Comparison of ENCODE assay signal across 8 cellular contexts in genomic region chr19:57240311-57241090, GRCh38. TPM values are rescaled to one million over a fixed set of nuclear protein-coding genes. Genes with fewer than 3 reads are reported as not detected.
A peak's percentile ranks its signal among the peaks of the same experiment; 100 is the strongest.
DNase-seq lines count a peak whose midpoint lies in the region; ATAC-seq, FAIRE-seq and TF ChIP-seq lines count a peak whose summit lies in the region.

Gene ZNF805 (plus strand): TSS chr19:57240632. CDS start chr19:57240892, 260 bp downstream.

- H3K9me3 ChIP-seq in keratinocyte (ENCODE audit: control insufficient read depth, low read depth, low read length), result no peaks in the 10 kb centered on the region

- H3K79me2 ChIP-seq in keratinocyte (ENCODE audit: control insufficient read depth, insufficient read depth, low read length), result peaks cover 34% of the 10 kb centered on the region

- H3K4me1 ChIP-seq in keratinocyte (ENCODE audit: control insufficient read depth, extremely low read depth, insufficient read depth, low read length), result peaks cover 10% of the 10 kb centered on the region

- peaks cover 4 to 8% of the 10 kb centered on the region in 2 experiments for H3K36me3 ChIP-seq in keratinocyte (ENCODE audit: control insufficient read depth in 2 of 2, extremely low read depth in 1 of 2, insufficient read depth in 2 of 2, low read length in 2 of 2)

- peak within 1 kb of the TSS; percentile 99 for H2AFZ ChIP-seq in keratinocyte (ENCODE audit: control insufficient read depth, low read length)

- H3K4me3 ChIP-seq in keratinocyte (ENCODE audit: control insufficient read depth in 2 of 3, extremely low read depth in 1 of 3, insufficient read depth in 2 of 3, low read depth in 1 of 3, low read length in 3 of 3), result peak within 1 kb of the TSS; percentile 90 to 98 (median 96)

- dilution Hi-C loops in keratinocyte (cut with MboI; ENCODE audit: extremely low pct_ligation_motif_present, low sequenced_read_pairs), result no loop called here

- peak; percentile 82 for FAIRE-seq in keratinocyte (lab: Jason Lieb, UNC)

- DNase-seq in Ammon's horn (ENCODE audit: low spot score), result peak; percentile 96
- DNase-seq in NCI-H460 (ENCODE audit: extremely low read depth, low read depth), result peak; percentile 83
- DNase-seq in activated CD4-positive, alpha-beta T cell treated with anti-CD3 and anti-CD28 coated beads for 1 hour, result peak; percentile 93
- peak; percentile 98 for DNase-seq in cerebellum (ENCODE audit: low spot score)
- peak; percentile 48 for DNase-seq in keratinocyte (ENCODE audit: low read depth, low spot score)
- DNase-seq in stimulated activated CD4-positive, alpha-beta T cell treated with anti-CD3 and anti-CD28 coated beads, Interleukin-12 subunit alpha, Interleukin-12 subunit beta, amount 100 ng/mL, for 48 hours (ENCODE audit: low read depth in 2 of 3, low spot score in 1 of 3), result peak; percentile 89 to 91 (median 90)

- H3K27ac ChIP-seq in keratinocyte (ENCODE audit: control insufficient read depth, insufficient read depth, low read length), result peak within 1 kb of the TSS; percentile 95

- H3K4me2 ChIP-seq in keratinocyte (ENCODE audit: control insufficient read depth, extremely low read depth, insufficient read depth, low read depth, low read length), result peak within 1 kb of the TSS; percentile 99

- H4K20me1 ChIP-seq in keratinocyte (ENCODE audit: control insufficient read depth, extremely low read depth, insufficient read depth, low read length), result no peaks in the 10 kb centered on the region

- peak; percentile 75 for TF ChIP-seq POLR2A in GM19099 (IDR thresholded peaks at IDR 0.05; ENCODE audit: extremely low read depth, insufficient read length, low read depth)

- ATAC-seq in HG03378 (IDR thresholded peaks at IDR 0.05; ENCODE audit: unreplicated experiment), result peak; percentile 78

- H3K27me3 ChIP-seq in keratinocyte (ENCODE audit: control insufficient read depth, extremely low read depth, insufficient read depth, low read length), result no peaks in the 10 kb centered on the region

- no peaks in the 10 kb centered on the region for H3K9me1 ChIP-seq in keratinocyte (ENCODE audit: control insufficient read depth, extremely low read depth, insufficient read depth, low read length)

- peak within 1 kb of the TSS; percentile 98 for H3K9ac ChIP-seq in keratinocyte (ENCODE audit: control insufficient read depth, extremely low read depth, insufficient read depth, low read length)

- peak in 1 of 3 experiments; percentile 7 for TF ChIP-seq CTCF in keratinocyte (optimal IDR thresholded peaks at IDR 0.05 in 1 of 3, IDR thresholded peaks at IDR 0.05 in 1 of 3, conservative IDR thresholded peaks at IDR 0.05 in 1 of 3; ENCODE audit: extremely low read depth in 1 of 3, insufficient read depth in 2 of 3, low read length in 3 of 3)

RNA-seq across cellular contexts. Expression of gene ZNF805, which starts in this region (rescaled TPM):
- total RNA-seq in NCI-H460 (2014; rRNA removed; shearing (Covaris generic)), result 10.0 and 10.1 TPM in 2 replicates
- polyA plus RNA-seq in NCI-H460 (2014; cell fraction: nucleus; rRNA removed), result 1.4 and 2.4 TPM in 2 replicates
- 35.5 TPM for total RNA-seq in cerebellum
- polyA plus RNA-seq in keratinocyte, result 3.2 to 5.8 TPM (median 4.3 TPM) in 3 replicates
- polyA plus RNA-seq in keratinocyte (2011; ENCODE audit: low read depth), result 0.47 TPM
- 1.3 and 2.2 TPM in 2 replicates for polyA plus RNA-seq in keratinocyte (2011; cell fraction: cytosol; rRNA removed)
- polyA plus RNA-seq in keratinocyte (2011; cell fraction: nucleus; rRNA removed), result 6.0 and 6.9 TPM in 2 replicates
- polyA plus RNA-seq in keratinocyte (2012; ENCODE audit: low replicate concordance), result 2.0 and 4.3 TPM in 2 replicates
- polyA minus RNA-seq in keratinocyte, result 18.2 to 27.9 TPM (median 24.4 TPM) in 3 replicates
- polyA minus RNA-seq in keratinocyte (2011; cell fraction: cytosol; rRNA and poly(A)+ RNA removed), result 14.0 TPM
- 20.4 and 35.3 TPM in 2 replicates for polyA minus RNA-seq in keratinocyte (2011; cell fraction: nucleus; rRNA and poly(A)+ RNA removed)

Comparison
In these comparisons a context has a peak if more than half of its experiments do, and no peak if none do; other contexts are left out.
1. Peak in every context shown above with its lines: DNase-seq, ATAC-seq, H3K4me3 ChIP-seq and H3K27ac ChIP-seq.
2. DNase-seq: peak in every context shown above with its lines; median percentile 98 in cerebellum; 96 in Ammon's horn; 93 in activated CD4-positive, alpha-beta T cell treated with anti-CD3 and anti-CD28 coated beads for 1 hour; 90 in stimulated activated CD4-positive, alpha-beta T cell treated with anti-CD3 and anti-CD28 coated beads, Interleukin-12 subunit alpha, Interleukin-12 subunit beta, amount 100 ng/mL, for 48 hours; 83 in NCI-H460; 48 in keratinocyte.